Comparison of ENCODE assay signal across 21 cellular contexts in the genomic region with DNA sequence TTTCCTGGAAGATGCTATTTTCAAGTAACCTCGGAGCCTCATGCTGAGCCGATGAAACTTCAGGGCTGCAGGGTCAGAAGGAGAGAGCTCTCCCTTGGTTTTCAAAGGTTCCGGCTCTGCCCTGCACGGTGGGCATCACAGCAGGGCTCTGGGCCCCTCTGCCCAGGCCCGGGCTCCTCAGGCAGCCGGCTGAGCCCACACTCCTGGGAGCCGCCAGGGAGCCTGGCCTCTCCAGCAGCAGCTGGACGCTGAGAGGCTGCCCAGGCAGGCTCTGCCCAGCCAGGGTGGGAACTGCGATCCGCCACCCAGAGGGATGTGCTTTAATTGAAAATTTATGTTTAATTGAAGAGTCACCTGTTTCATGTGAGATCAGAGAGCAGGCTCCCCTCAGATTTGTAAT.
"Had no signal": no experiment of that assay in that cellular context is flagged by ENCODE, and none has a peak within 500 bp of the region (broad histone marks: within the 10 kb centered on the region; RNA-seq: fewer than 3 reads in every experiment).

No MANE protein-coding gene starts in this region.

- H3K27ac ChIP-seq: HL-60, KMS-11, RWPE1 had no signal

- ATAC-seq: K562, Panc1, PC-3 had no signal

- H3K4me3 ChIP-seq: K562 had no signal

- H3K9ac ChIP-seq: KMS-11 had no signal

- DNase-seq: Kasumi-1; MM.1S; NCI-H1092 treated with DMSO at 0.1 percent for 48 hours; NCI-H1436; NCI-H187; NCI-H2029; NCI-H2081 treated with DMSO at 0.1 percent for 48 hours; NCI-H2171; NCI-H226; NCI-H446; NCI-H510A; NCI-H524 treated with DMSO at 0.1 percent for 48 hours; NCI-H69; NK-92 treated with Interleukin-12 subunit alpha and Interleukin-12 subunit beta, amount 100 ng/mL, for 24 hours; PC-3; SHP77 had no signal

- H3K4me2 ChIP-seq: KMS-11 had no signal
